In genomic region chr3:105857963-105858362, GRCh38 we compare ENCODE assay signal across 25 cellular contexts. TPM values are rescaled to one million over a fixed set of nuclear protein-coding genes. Genes with fewer than 3 reads are reported as not detected.
A peak's percentile ranks its signal among the peaks of the same experiment; 100 is the strongest.
DNase-seq lines count a peak whose midpoint lies in the region; ATAC-seq, FAIRE-seq and TF ChIP-seq lines count a peak whose summit lies in the region.
"Had no signal": no experiment of that assay in that cellular context is flagged by ENCODE, and none has a peak within 500 bp of the region (broad histone marks: within the 10 kb centered on the region; RNA-seq: fewer than 3 reads in every experiment).

No MANE protein-coding gene starts in this region.

- H3K27ac Mint-ChIP-seq in activated CD4-positive, alpha-beta T cell treated with anti-CD3 and anti-CD28 coated beads for 36 hours: peak overlapping the region; percentile 2
- no peak overlapping the region for H3K27ac Mint-ChIP-seq in activated CD4-positive, alpha-beta T cell treated with anti-CD3 and anti-CD28 coated beads, Interleukin-2, amount 10 ng/mL, durations not matched to agents 7 days and 5 days
- H3K27ac Mint-ChIP-seq in activated naive CD8-positive, alpha-beta T cell treated with anti-CD3 and anti-CD28 coated beads for 36 hours: peak overlapping the region; percentile 12
- peak overlapping the region; percentile 27 to 57 for H3K27ac Mint-ChIP-seq in natural killer cell
- H3K27ac Mint-ChIP-seq: activated T-helper 2 cell treated with anti-CD3 and anti-CD28 coated beads, Interferon-gamma antibody, Interleukin-2, Interleukin-4, amounts not matched to agents 10 μg/mL and 5 μg/mL and 100 μg/mL, durations not matched to agents 14 hours and 24 hours and 36 hours; CD14-positive monocyte; progenitor cell of endocrine pancreas; T-helper 1 cell treated with Interleukin-12 subunit alpha and Interleukin-12 subunit beta and Interleukin-4 antibody, amounts not matched to agents 30 μg/mL and 1 μg/mL, for 36 hours had no signal

- no peak for TF ChIP-seq CTCF in natural killer cell (IDR thresholded peaks at IDR 0.05)
- no peak for TF ChIP-seq CTCF in testis (IDR thresholded peaks at IDR 0.05)
- TF ChIP-seq CTCF in stomach (IDR thresholded peaks at IDR 0.05): no peak

- H3K9me3 ChIP-seq in testis (no peaks in the 10 kb centered on the region), stomach (no peaks in the 10 kb centered on the region)
- H3K9me3 ChIP-seq: body of pancreas, tibial artery had no signal

- peaks cover 44% of the 10 kb centered on the region for H3K4me1 Mint-ChIP-seq in activated CD4-positive, alpha-beta T cell treated with anti-CD3 and anti-CD28 coated beads for 36 hours
- H3K4me1 Mint-ChIP-seq in activated CD4-positive, alpha-beta T cell treated with anti-CD3 and anti-CD28 coated beads, Interleukin-2, amount 10 ng/mL, durations not matched to agents 7 days and 5 days: peaks cover 40% of the 10 kb centered on the region
- peaks cover 39% of the 10 kb centered on the region for H3K4me1 Mint-ChIP-seq in activated naive CD8-positive, alpha-beta T cell treated with anti-CD3 and anti-CD28 coated beads for 36 hours
- H3K4me1 Mint-ChIP-seq in natural killer cell: peaks cover 26 to 49% of the 10 kb centered on the region in 2 donors
- H3K4me1 Mint-ChIP-seq: CD14-positive monocyte had no signal

- POLR2A ChIA-PET in activated CD4-positive, alpha-beta T cell treated with anti-CD3 and anti-CD28 coated beads for 36 hours (lab: Charles Lee): interaction anchor here (0.7 kb wide), 1 partner anchor 9 kb away, joined by 3 read pairs; no protein-coding TSS in a partner anchor
- POLR2A ChIA-PET in activated CD4-positive, alpha-beta T cell treated with anti-CD3 and anti-CD28 coated beads, Interleukin-2, amount 10 ng/mL, durations not matched to agents 7 days and 5 days (lab: Charles Lee): no interaction called here

- H3K4me3 ChIP-seq in testis (no peak overlapping the region), stomach (no peak overlapping the region)
- H3K4me3 ChIP-seq: body of pancreas, tibial artery had no signal

- no peak for DNase-seq in activated CD4-positive, alpha-beta T cell treated with anti-CD3 and anti-CD28 coated beads for 36 hours
- no peak for DNase-seq in activated CD4-positive, alpha-beta T cell treated with anti-CD3 and anti-CD28 coated beads, Interleukin-2, amount 10 ng/mL, durations not matched to agents 7 days and 5 days
- DNase-seq in GM19239 (ENCODE audit: insufficient read length, low spot score): no peak
- no peak for DNase-seq in activated naive CD8-positive, alpha-beta T cell treated with anti-CD3 and anti-CD28 coated beads for 36 hours
- DNase-seq in natural killer cell: no peak
- DNase-seq in testis: no peak
- no peak for DNase-seq in stomach
- DNase-seq in germinal center (ENCODE audit: low spot score): no peak
- DNase-seq: 8988T; activated CD4-positive, alpha-beta T cell treated with anti-CD3 and anti-CD28 coated beads for 4 hours; activated CD8-positive, alpha-beta memory T cell treated with anti-CD3 and anti-CD28 coated beads, Interleukin-2, amount 50 U/mL, for 4 hours; body of pancreas; NCI-H146; NCI-H2107; NCI-H774; RPMI8226; stimulated activated naive CD4-positive, alpha-beta T cell treated with Interleukin-2 at 50 U/mL for 16 hours; tibial artery had no signal

- peaks cover 55% of the 10 kb centered on the region for H3K36me3 Mint-ChIP-seq in activated CD4-positive, alpha-beta T cell treated with anti-CD3 and anti-CD28 coated beads for 36 hours (ENCODE audit: low read depth)
- peaks cover 62% of the 10 kb centered on the region for H3K36me3 Mint-ChIP-seq in activated CD4-positive, alpha-beta T cell treated with anti-CD3 and anti-CD28 coated beads, Interleukin-2, amount 10 ng/mL, durations not matched to agents 7 days and 5 days (ENCODE audit: low read depth)
- peaks cover 55% of the 10 kb centered on the region for H3K36me3 Mint-ChIP-seq in activated naive CD8-positive, alpha-beta T cell treated with anti-CD3 and anti-CD28 coated beads for 36 hours
- no peaks in the 10 kb centered on the region for H3K36me3 Mint-ChIP-seq in natural killer cell

- TF ChIP-seq POLR2A in testis (IDR thresholded peaks at IDR 0.05) (no peak), stomach (IDR thresholded peaks at IDR 0.05) (no peak)

- no peak overlapping the region for H3K4me3 Mint-ChIP-seq in activated CD4-positive, alpha-beta T cell treated with anti-CD3 and anti-CD28 coated beads for 36 hours
- no peak overlapping the region for H3K4me3 Mint-ChIP-seq in activated CD4-positive, alpha-beta T cell treated with anti-CD3 and anti-CD28 coated beads, Interleukin-2, amount 10 ng/mL, durations not matched to agents 7 days and 5 days
- H3K4me3 Mint-ChIP-seq in activated naive CD8-positive, alpha-beta T cell treated with anti-CD3 and anti-CD28 coated beads for 36 hours: no peak overlapping the region
- H3K4me3 Mint-ChIP-seq in natural killer cell: peak overlapping the region; percentile 7
- H3K4me3 Mint-ChIP-seq: CD14-positive monocyte; neural crest cell; T-helper 1 cell treated with Interleukin-12 subunit alpha and Interleukin-12 subunit beta and Interleukin-4 antibody, amounts not matched to agents 30 μg/mL and 1 μg/mL, for 36 hours had no signal

- no peaks in the 10 kb centered on the region for H3K27me3 Mint-ChIP-seq in activated CD4-positive, alpha-beta T cell treated with anti-CD3 and anti-CD28 coated beads for 36 hours
- no peaks in the 10 kb centered on the region for H3K27me3 Mint-ChIP-seq in activated CD4-positive, alpha-beta T cell treated with anti-CD3 and anti-CD28 coated beads, Interleukin-2, amount 10 ng/mL, durations not matched to agents 7 days and 5 days
- H3K27me3 Mint-ChIP-seq in activated naive CD8-positive, alpha-beta T cell treated with anti-CD3 and anti-CD28 coated beads for 36 hours: no peaks in the 10 kb centered on the region
- no peaks in the 10 kb centered on the region for H3K27me3 Mint-ChIP-seq in natural killer cell (ENCODE audit: low read depth in 2 of 2)
- H3K27me3 Mint-ChIP-seq: progenitor cell of endocrine pancreas had no signal

- CTCF ChIA-PET in activated CD4-positive, alpha-beta T cell treated with anti-CD3 and anti-CD28 coated beads for 36 hours (lab: Charles Lee): interaction anchor here (0.6 to 2.1 kb wide), 3 partner anchors 9 to 70 kb away, joined by 4 to 6 read pairs (median 4); no protein-coding TSS in a partner anchor
- CTCF ChIA-PET in activated CD4-positive, alpha-beta T cell treated with anti-CD3 and anti-CD28 coated beads, Interleukin-2, amount 10 ng/mL, durations not matched to agents 7 days and 5 days (lab: Charles Lee): interaction anchor here (0.8 to 1.9 kb wide), 3 partner anchors 11 to 18 kb away, joined by 3 to 7 read pairs (median 3); no protein-coding TSS in a partner anchor

- ATAC-seq in activated CD4-positive, alpha-beta T cell treated with anti-CD3 and anti-CD28 coated beads for 36 hours: no peak
- ATAC-seq in natural killer cell: no peak
- ATAC-seq: body of pancreas had no signal

- FAIRE-seq in GM19239 (lab: Jason Lieb, UNC): peak; percentile 18
- FAIRE-seq: keratinocyte had no signal

- H3K27me3 ChIP-seq in testis (no peaks in the 10 kb centered on the region), stomach (no peaks in the 10 kb centered on the region)
- H3K27me3 ChIP-seq: body of pancreas, tibial artery had no signal

- 90 to 94% methylated on average over 3 of the region's 3 CpGs for WGBS in testis, 2 donors
- WGBS in stomach, 5 donors: 82 to 93% (median 90%) methylated on average over 3 of the region's 3 CpGs

- H3K4me1 ChIP-seq in testis: no peaks in the 10 kb centered on the region
- H3K4me1 ChIP-seq in stomach: peaks cover 0 to 52% (median 21%) of the 10 kb centered on the region in 4 donors
- H3K4me1 ChIP-seq: body of pancreas had no signal

- no peak for TF ChIP-seq EP300 in stomach (IDR thresholded peaks at IDR 0.05)

- H3K27ac ChIP-seq in testis (no peak overlapping the region), stomach (no peak overlapping the region)
- H3K27ac ChIP-seq: body of pancreas, KMS-11, tibial artery had no signal

- H3K36me3 ChIP-seq in testis (ENCODE audit: low read depth, missing control alignments): no peaks in the 10 kb centered on the region
- peaks cover 3 to 46% (median 33%) of the 10 kb centered on the region in 4 donors for H3K36me3 ChIP-seq in stomach

- no peaks in the 10 kb centered on the region for H3K9me3 Mint-ChIP-seq in activated CD4-positive, alpha-beta T cell treated with anti-CD3 and anti-CD28 coated beads for 36 hours (ENCODE audit: low read depth)
- no peaks in the 10 kb centered on the region for H3K9me3 Mint-ChIP-seq in activated CD4-positive, alpha-beta T cell treated with anti-CD3 and anti-CD28 coated beads, Interleukin-2, amount 10 ng/mL, durations not matched to agents 7 days and 5 days
- H3K9me3 Mint-ChIP-seq in activated naive CD8-positive, alpha-beta T cell treated with anti-CD3 and anti-CD28 coated beads for 36 hours: peaks cover 6% of the 10 kb centered on the region
- no peaks in the 10 kb centered on the region for H3K9me3 Mint-ChIP-seq in natural killer cell
- H3K9me3 Mint-ChIP-seq: neural crest cell; T-helper 1 cell treated with Interleukin-12 subunit alpha and Interleukin-12 subunit beta and Interleukin-4 antibody, amounts not matched to agents 30 μg/mL and 1 μg/mL, for 36 hours had no signal

- intact Hi-C loops in activated CD4-positive, alpha-beta T cell treated with anti-CD3 and anti-CD28 coated beads for 36 hours (cut with DNase I, micrococcal nuclease): no loop called here
- intact Hi-C loops in natural killer cell (cut with micrococcal nuclease) (no loop called here), testis (cut with DNase I; ENCODE audit: low total_unique reads) (no loop called here), stomach (cut with DNase I; ENCODE audit: low total_unique reads) (no loop called here)

RNA-seq across cellular contexts. Expression of gene CBLB, which starts 10.8 kb away (rescaled TPM):
- total RNA-seq in activated CD4-positive, alpha-beta T cell treated with anti-CD3 and anti-CD28 coated beads for 36 hours: 100 to 1,000 TPM; 112 to 163 TPM
- total RNA-seq in activated CD4-positive, alpha-beta T cell treated with anti-CD3 and anti-CD28 coated beads, Interleukin-2, amount 10 ng/mL, durations not matched to agents 7 days and 5 days: 100 to 1,000 TPM; 115 to 148 TPM
- total RNA-seq in activated naive CD8-positive, alpha-beta T cell treated with anti-CD3 and anti-CD28 coated beads for 36 hours: 10 to 100 TPM; 95.1 to 97.3 TPM
- total RNA-seq in natural killer cell (100 to 1,000 TPM; 180 to 287 (median 230) TPM), testis (10 to 100 TPM; 65.9 to 73.6 TPM), stomach (10 to 100 TPM; 26.4 to 94.4 (median 75.9) TPM)
- polyA plus RNA-seq in testis (ENCODE audit: insufficient read depth, low read depth, low replicate concordance) (33.0 TPM), stomach (1 to 10 TPM; 6.9 to 8.9 (median 7.2) TPM)
